In genomic region chr6:125057392-125058246, GRCh38 we compare ENCODE assay signal across 17 cellular contexts.
"Had no signal": no experiment of that assay in that cellular context is flagged by ENCODE, and none has a peak within 500 bp of the region (broad histone marks: within the 10 kb centered on the region; RNA-seq: fewer than 3 reads in every experiment).

No MANE protein-coding gene starts in this region.

- H3K27ac Mint-ChIP-seq: activated CD4-positive, alpha-beta memory T cell treated with anti-CD3 and anti-CD28 coated beads, Interleukin-2, amount 10 ng/mL, durations not matched to agents 7 days and 5 days; activated CD4-positive, alpha-beta T cell treated with anti-CD3 and anti-CD28 coated beads for 36 hours; activated naive CD4-positive, alpha-beta T cell treated with anti-CD3 and anti-CD28 coated beads, Interleukin-2, amount 50 U/mL, for 24 hours; endodermal cell; naive thymus-derived CD8-positive, alpha-beta T cell; stimulated activated naive CD8-positive, alpha-beta T cell treated with anti-CD3 and anti-CD28 coated beads, Interleukin-15, amount 100 ng/mL, for 72 hours; T-helper 1 cell treated with Interleukin-12 subunit alpha and Interleukin-12 subunit beta and Interleukin-4 antibody, amounts not matched to agents 30 μg/mL and 1 μg/mL, for 36 hours had no signal

- H3K36me3 ChIP-seq: adrenal gland, cardiac muscle cell, neutrophil, right atrium auricular region had no signal

- H3K27me3 Mint-ChIP-seq: activated CD4-positive, alpha-beta memory T cell treated with anti-CD3 and anti-CD28 coated beads, Interleukin-2, amount 10 ng/mL, durations not matched to agents 7 days and 5 days; activated CD4-positive, alpha-beta T cell treated with anti-CD3 and anti-CD28 coated beads for 36 hours; activated naive CD4-positive, alpha-beta T cell treated with anti-CD3 and anti-CD28 coated beads, Interleukin-2, amount 50 U/mL, for 24 hours; naive thymus-derived CD8-positive, alpha-beta T cell; stimulated activated naive CD8-positive, alpha-beta T cell treated with anti-CD3 and anti-CD28 coated beads, Interleukin-15, amount 100 ng/mL, for 72 hours had no signal

- H3K9me3 Mint-ChIP-seq: activated CD4-positive, alpha-beta memory T cell treated with anti-CD3 and anti-CD28 coated beads, Interleukin-2, amount 10 ng/mL, durations not matched to agents 7 days and 5 days; activated naive CD4-positive, alpha-beta T cell treated with anti-CD3 and anti-CD28 coated beads, Interleukin-2, amount 50 U/mL, for 24 hours; endodermal cell; naive thymus-derived CD8-positive, alpha-beta T cell; stimulated activated naive CD8-positive, alpha-beta T cell treated with anti-CD3 and anti-CD28 coated beads, Interleukin-15, amount 100 ng/mL, for 72 hours; T-helper 1 cell treated with Interleukin-12 subunit alpha and Interleukin-12 subunit beta and Interleukin-4 antibody, amounts not matched to agents 30 μg/mL and 1 μg/mL, for 36 hours had no signal

- H3K27me3 ChIP-seq: adrenal gland, cardiac muscle cell, neutrophil, right atrium auricular region, testis had no signal

- H3K4me3 Mint-ChIP-seq: activated CD4-positive, alpha-beta memory T cell treated with anti-CD3 and anti-CD28 coated beads, Interleukin-2, amount 10 ng/mL, durations not matched to agents 7 days and 5 days; activated CD4-positive, alpha-beta T cell treated with anti-CD3 and anti-CD28 coated beads for 36 hours; activated naive CD4-positive, alpha-beta T cell treated with anti-CD3 and anti-CD28 coated beads, Interleukin-2, amount 50 U/mL, for 24 hours; endodermal cell; naive thymus-derived CD8-positive, alpha-beta T cell; stimulated activated naive CD8-positive, alpha-beta T cell treated with anti-CD3 and anti-CD28 coated beads, Interleukin-15, amount 100 ng/mL, for 72 hours; T-helper 1 cell treated with Interleukin-12 subunit alpha and Interleukin-12 subunit beta and Interleukin-4 antibody, amounts not matched to agents 30 μg/mL and 1 μg/mL, for 36 hours had no signal

- H3K4me3 ChIP-seq: adrenal gland, cardiac muscle cell, right atrium auricular region, testis had no signal

- DNase-seq: activated CD4-positive, alpha-beta memory T cell treated with anti-CD3 and anti-CD28 coated beads, Interleukin-2, amount 10 ng/mL, durations not matched to agents 7 days and 5 days; activated CD4-positive, alpha-beta T cell treated with anti-CD3 and anti-CD28 coated beads for 36 hours; activated effector memory CD4-positive, alpha-beta T cell treated with anti-CD3 and anti-CD28 coated beads, Interleukin-2, amount 50 U/mL, for 16 hours; activated T-cell treated with anti-CD3 and anti-CD28 coated beads, Interleukin-2, amount 50 U/mL, for 48 hours; adrenal gland; endodermal cell; left colon; naive thymus-derived CD8-positive, alpha-beta T cell; posterior cingulate gyrus; small intestine; stimulated activated naive CD8-positive, alpha-beta T cell treated with anti-CD3 and anti-CD28 coated beads, Interleukin-15, amount 100 ng/mL, for 72 hours; testis had no signal

- ATAC-seq: activated CD4-positive, alpha-beta T cell treated with anti-CD3 and anti-CD28 coated beads for 36 hours; left colon; naive thymus-derived CD8-positive, alpha-beta T cell; stimulated activated naive CD8-positive, alpha-beta T cell treated with anti-CD3 and anti-CD28 coated beads, Interleukin-15, amount 100 ng/mL, for 72 hours had no signal

- H3K4me1 ChIP-seq: adrenal gland, right atrium auricular region, testis had no signal

- H3K9me3 ChIP-seq: adrenal gland, neutrophil, right atrium auricular region, testis had no signal

- H3K27ac ChIP-seq: adrenal gland, cardiac muscle cell, neutrophil, right atrium auricular region, testis had no signal

- H3K36me3 Mint-ChIP-seq: activated naive CD4-positive, alpha-beta T cell treated with anti-CD3 and anti-CD28 coated beads, Interleukin-2, amount 50 U/mL, for 24 hours; naive thymus-derived CD8-positive, alpha-beta T cell had no signal

- H3K4me1 Mint-ChIP-seq: activated CD4-positive, alpha-beta memory T cell treated with anti-CD3 and anti-CD28 coated beads, Interleukin-2, amount 10 ng/mL, durations not matched to agents 7 days and 5 days; activated CD4-positive, alpha-beta T cell treated with anti-CD3 and anti-CD28 coated beads for 36 hours; activated naive CD4-positive, alpha-beta T cell treated with anti-CD3 and anti-CD28 coated beads, Interleukin-2, amount 50 U/mL, for 24 hours; endodermal cell; naive thymus-derived CD8-positive, alpha-beta T cell; stimulated activated naive CD8-positive, alpha-beta T cell treated with anti-CD3 and anti-CD28 coated beads, Interleukin-15, amount 100 ng/mL, for 72 hours had no signal
